In genomic region chr3:30161370-30161769, GRCh38 we compare ENCODE assay signal across 17 cellular contexts.
DNase-seq lines count a peak whose midpoint lies in the region; ATAC-seq, FAIRE-seq and TF ChIP-seq lines count a peak whose summit lies in the region.
"Had no signal": no experiment of that assay in that cellular context is flagged by ENCODE, and none has a peak within 500 bp of the region (broad histone marks: within the 10 kb centered on the region; RNA-seq: fewer than 3 reads in every experiment).

No MANE protein-coding gene starts in this region.

- no peak overlapping the region for H3K9ac ChIP-seq in astrocyte (ENCODE audit: low read length)

- TF ChIP-seq POLR2A in gastroesophageal sphincter (IDR thresholded peaks at IDR 0.05), result no peak
- TF ChIP-seq POLR2A in sigmoid colon (IDR thresholded peaks at IDR 0.05), result no peak

- H2AFZ ChIP-seq in astrocyte (ENCODE audit: low read depth, low read length), result no peak overlapping the region

- ATAC-seq in gastroesophageal sphincter, result peak; percentile 92
- ATAC-seq: WTC11 had no signal

- H3K27me3 Mint-ChIP-seq in astrocyte (ENCODE audit: low read depth, unreplicated experiment), result no peaks in the 10 kb centered on the region
- peaks cover 0 to 3% of the 10 kb centered on the region in 2 donors for H3K27me3 Mint-ChIP-seq in CD4-positive, alpha-beta memory T cell
- H3K27me3 Mint-ChIP-seq: IgD-negative memory B cell had no signal

- 26 to 30% methylated on average over 4 to 6 of the region's 6 CpGs for WGBS in gastroesophageal sphincter (ENCODE audit: low coverage in 1 of 2), 2 donors
- 80 to 83% methylated on average over 6 of the region's 6 CpGs for WGBS in sigmoid colon, 2 donors

- H3K36me3 ChIP-seq in astrocyte (ENCODE audit: insufficient read depth, low read length), result no peaks in the 10 kb centered on the region
- H3K36me3 ChIP-seq in gastroesophageal sphincter, result no peaks in the 10 kb centered on the region
- no peaks in the 10 kb centered on the region for H3K36me3 ChIP-seq in sigmoid colon
- no peaks in the 10 kb centered on the region for H3K36me3 ChIP-seq in CD4-positive, alpha-beta memory T cell (ENCODE audit: insufficient read depth, low read length)

- H3K27me3 ChIP-seq in astrocyte (ENCODE audit: insufficient read depth, low read length) (no peaks in the 10 kb centered on the region), gastroesophageal sphincter (no peaks in the 10 kb centered on the region), sigmoid colon (no peaks in the 10 kb centered on the region)
- no peaks in the 10 kb centered on the region for H3K27me3 ChIP-seq in CD4-positive, alpha-beta memory T cell (ENCODE audit: insufficient read depth, low read length)

- CTCF ChIA-PET in CD4-positive, alpha-beta memory T cell (lab: Charles Lee; ENCODE audit: partially characterized antibody), result no interaction called here

- H3K4me2 ChIP-seq in astrocyte (ENCODE audit: low read length), result no peak overlapping the region

- H3K36me3 Mint-ChIP-seq in astrocyte (ENCODE audit: low read depth, unreplicated experiment), result no peaks in the 10 kb centered on the region
- no peaks in the 10 kb centered on the region for H3K36me3 Mint-ChIP-seq in CD4-positive, alpha-beta memory T cell
- H3K36me3 Mint-ChIP-seq: IgD-negative memory B cell had no signal

- no peaks in the 10 kb centered on the region for H3K4me1 Mint-ChIP-seq in astrocyte (ENCODE audit: low read depth, unreplicated experiment)
- H3K4me1 Mint-ChIP-seq in CD4-positive, alpha-beta memory T cell, result no peaks in the 10 kb centered on the region
- H3K4me1 Mint-ChIP-seq: IgD-negative memory B cell, WTC11 had no signal

- H3K9me3 Mint-ChIP-seq in astrocyte (ENCODE audit: unreplicated experiment), result peaks cover 2% of the 10 kb centered on the region
- peaks cover 0 to 11% (median 5%) of the 10 kb centered on the region in 8 donors for H3K9me3 Mint-ChIP-seq in CD4-positive, alpha-beta memory T cell

- POLR2A ChIA-PET in CD4-positive, alpha-beta memory T cell (lab: Charles Lee; ENCODE audit: partially characterized antibody), result no interaction called here

- TF ChIP-seq EP300 in gastroesophageal sphincter (IDR thresholded peaks at IDR 0.05) (no peak), sigmoid colon (IDR thresholded peaks at IDR 0.05) (no peak)

- H3K9me3 ChIP-seq in astrocyte (ENCODE audit: insufficient read depth, low read depth, low read length), result no peaks in the 10 kb centered on the region
- no peaks in the 10 kb centered on the region for H3K9me3 ChIP-seq in gastroesophageal sphincter
- H3K9me3 ChIP-seq in sigmoid colon, result no peaks in the 10 kb centered on the region
- no peaks in the 10 kb centered on the region for H3K9me3 ChIP-seq in CD4-positive, alpha-beta memory T cell (ENCODE audit: control insufficient read depth in 1 of 2, low read length in 2 of 2)

- no peak for FAIRE-seq in astrocyte (lab: Jason Lieb, UNC)

- DNase-seq in GM04504 (ENCODE audit: low read depth) (peak; percentile 54), astrocyte (ENCODE audit: low read depth) (peak; percentile 43), sigmoid colon (peak; percentile 66), NCI-H146 (lab: John Stamatoyannopoulos, UW) (no peak), superior temporal gyrus (ENCODE audit: extremely low spot score) (no peak), DMS53 (lab: John Stamatoyannopoulos, UW) (no peak)
- no peak for DNase-seq in CD4-positive, alpha-beta memory T cell
- DNase-seq: COR-L47; effector CD4-positive, alpha-beta T cell; midbrain; NCI-H1930; NCI-H82; retina had no signal

- intact Hi-C loops in sigmoid colon (cut with DNase I), result no loop called here
- intact Hi-C loops in CD4-positive, alpha-beta memory T cell (cut with micrococcal nuclease), result no loop called here

- no peaks in the 10 kb centered on the region for H3K79me2 ChIP-seq in astrocyte (ENCODE audit: insufficient read depth, low read length)

- H3K27ac Mint-ChIP-seq in astrocyte (ENCODE audit: unreplicated experiment), result no peak overlapping the region
- no peak overlapping the region for H3K27ac Mint-ChIP-seq in CD4-positive, alpha-beta memory T cell
- H3K27ac Mint-ChIP-seq: IgD-negative memory B cell, WTC11 had no signal

- peaks cover 4% of the 10 kb centered on the region for H3K4me1 ChIP-seq in astrocyte (ENCODE audit: insufficient read depth, low read length)
- peaks cover 4 to 19% (median 7%) of the 10 kb centered on the region in 3 donors for H3K4me1 ChIP-seq in gastroesophageal sphincter
- no peaks in the 10 kb centered on the region for H3K4me1 ChIP-seq in sigmoid colon
- no peaks in the 10 kb centered on the region for H3K4me1 ChIP-seq in CD4-positive, alpha-beta memory T cell (ENCODE audit: insufficient read depth, low read length)

- H3K4me3 ChIP-seq in astrocyte (ENCODE audit: insufficient read depth, low read depth, low read length) (no peak overlapping the region), gastroesophageal sphincter (no peak overlapping the region), sigmoid colon (no peak overlapping the region)
- H3K4me3 ChIP-seq in CD4-positive, alpha-beta memory T cell (ENCODE audit: low read length in 2 of 2), result no peak overlapping the region
- H3K4me3 ChIP-seq: SK-N-MC had no signal

- H4K20me1 ChIP-seq in astrocyte (ENCODE audit: insufficient read depth, low read length), result no peaks in the 10 kb centered on the region

- H3K4me3 Mint-ChIP-seq in astrocyte (ENCODE audit: unreplicated experiment), result no peak overlapping the region
- H3K4me3 Mint-ChIP-seq in CD4-positive, alpha-beta memory T cell, result no peak overlapping the region
- H3K4me3 Mint-ChIP-seq: IgD-negative memory B cell, WTC11 had no signal

- H3K27ac ChIP-seq in astrocyte (ENCODE audit: low read depth, low read length), result no peak overlapping the region
- H3K27ac ChIP-seq in gastroesophageal sphincter, result peak overlapping the region in 2 of 4 donors; percentile 13 to 15
- H3K27ac ChIP-seq in sigmoid colon, result no peak overlapping the region
- H3K27ac ChIP-seq in CD4-positive, alpha-beta memory T cell (ENCODE audit: low read depth, low read length), result no peak overlapping the region
- H3K27ac ChIP-seq: SK-N-MC had no signal

- TF ChIP-seq CTCF in astrocyte (IDR thresholded peaks at IDR 0.05; ENCODE audit: insufficient read depth, low read depth, low read length) (no peak), gastroesophageal sphincter (IDR thresholded peaks at IDR 0.05) (no peak), sigmoid colon (IDR thresholded peaks at IDR 0.05) (no peak)

Comparison
In these comparisons a context has a peak if more than half of its experiments do, and no peak if none do; other contexts are left out.
1. DNase-seq: peak in GM04504 (single experiment), astrocyte (single experiment) and sigmoid colon (single experiment); none in CD4-positive, alpha-beta memory T cell (0 of 5), NCI-H146 (single experiment), superior temporal gyrus (single experiment) and DMS53 (single experiment).